Comparison of ENCODE assay signal across 7 cellular contexts in the genomic region with DNA sequence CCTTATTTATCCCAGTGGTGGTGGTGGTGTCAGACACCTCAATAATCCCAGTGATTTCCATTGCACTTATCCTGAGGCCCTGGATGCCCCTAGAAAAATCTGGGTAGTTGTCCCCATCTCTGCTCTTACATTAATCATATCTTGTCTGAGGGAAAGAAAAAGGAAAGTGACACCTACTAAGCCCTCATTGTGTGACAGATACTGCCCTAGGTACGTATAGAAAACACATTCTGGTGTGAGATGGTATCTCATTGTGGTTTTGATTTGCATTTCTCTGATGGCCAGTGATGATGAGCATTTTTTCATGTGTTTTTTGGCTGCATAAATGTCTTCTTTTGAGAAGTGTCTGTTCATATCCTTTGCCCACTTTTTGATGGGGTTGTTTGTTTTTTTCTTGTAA.
A peak's percentile ranks its signal among the peaks of the same experiment; 100 is the strongest.
DNase-seq lines count a peak whose midpoint lies in the region; ATAC-seq and TF ChIP-seq lines count a peak whose summit lies in the region.
"Not testable (repeated sequence)": the region's sequence is repeated elsewhere in the genome, so short reads cannot be mapped to it uniquely, and the experiment has no call there.

No MANE protein-coding gene starts in this region.

- ATAC-seq in GM18502 (IDR thresholded peaks at IDR 0.05; ENCODE audit: poor library complexity, unreplicated experiment) (peak; percentile 77), GM18867 (IDR thresholded peaks at IDR 0.05; ENCODE audit: unreplicated experiment) (peak; percentile 99), GM19351 (IDR thresholded peaks at IDR 0.05; ENCODE audit: unreplicated experiment) (peak; percentile 94), GM21576 (IDR thresholded peaks at IDR 0.05; ENCODE audit: unreplicated experiment) (peak; percentile 63), HG02981 (IDR thresholded peaks at IDR 0.05; ENCODE audit: unreplicated experiment) (peak; percentile 84), HG03432 (IDR thresholded peaks at IDR 0.05; ENCODE audit: unreplicated experiment) (peak; percentile 82)

- not testable (repeated sequence) for H3K36me3 ChIP-seq in MM.1S (replicated peaks; ENCODE audit: insufficient read depth, low read length)

- not testable (repeated sequence) for H3K9me2 ChIP-seq in MM.1S (replicated peaks; ENCODE audit: insufficient read depth, low read length)

- H3K4me1 ChIP-seq in MM.1S (ENCODE audit: low read length) = not testable (repeated sequence)

- H3K4me3 ChIP-seq in MM.1S (ENCODE audit: low read length) = not testable (repeated sequence)

- H3F3A ChIP-seq in MM.1S (ENCODE audit: insufficient read depth, low read length) = not testable (repeated sequence)

- H4K20me1 ChIP-seq in MM.1S (ENCODE audit: insufficient read depth, low read length) = not testable (repeated sequence)

- H2AFZ ChIP-seq in MM.1S (ENCODE audit: low read length) = not testable (repeated sequence)

- H3K27ac ChIP-seq in MM.1S (ENCODE audit: low read length) = peak overlapping the region; percentile 11; the same call in 1 of the 2 replicates

- peak; percentile 73 for DNase-seq in MM.1S

- not testable (repeated sequence) for H3K79me2 ChIP-seq in MM.1S (ENCODE audit: low read length)

- not testable (repeated sequence) for H3K9me3 ChIP-seq in MM.1S (replicated peaks; ENCODE audit: insufficient read depth, low read length)

- not testable (repeated sequence) for TF ChIP-seq CTCF in MM.1S (IDR thresholded peaks at IDR 0.05; ENCODE audit: low read length)

- not testable (repeated sequence) for H3K9ac ChIP-seq in MM.1S (ENCODE audit: low read length)

- H3K27me3 ChIP-seq in MM.1S (replicated peaks; ENCODE audit: insufficient read depth, low read length) = not testable (repeated sequence)

- H3K4me2 ChIP-seq in MM.1S (ENCODE audit: low read depth, low read length) = peak overlapping the region; percentile 11; the same call in 1 of the 2 replicates
